In the genomic region with DNA sequence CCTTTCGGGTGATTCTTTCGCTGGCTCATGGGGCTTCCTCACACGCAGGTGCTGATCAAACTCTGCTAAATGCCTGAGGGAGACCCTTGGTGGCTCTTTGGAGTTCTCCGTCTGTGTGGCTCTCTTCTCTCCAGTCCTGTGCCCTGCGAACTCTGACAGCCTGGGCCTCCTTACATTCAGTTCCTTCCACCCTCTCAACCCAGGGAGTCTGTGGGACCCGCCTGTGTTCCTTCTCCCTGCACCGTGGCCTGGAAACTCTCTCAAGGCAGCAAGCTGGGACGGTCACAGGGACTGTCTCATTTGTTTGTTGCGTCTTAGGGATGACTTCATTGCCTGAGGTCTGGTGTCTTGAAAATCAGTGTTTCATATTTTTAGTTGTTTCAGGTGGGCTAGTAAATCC, we compare ENCODE assay signal across 28 cellular contexts. TPM values are rescaled to one million over a fixed set of nuclear protein-coding genes. Genes with fewer than 3 reads are reported as not detected.
"Had no signal": no experiment of that assay in that cellular context is flagged by ENCODE, and none has a peak within 500 bp of the region (broad histone marks: within the 10 kb centered on the region; RNA-seq: fewer than 3 reads in every experiment).

No MANE protein-coding gene starts in this region.

- H3K9me3 Mint-ChIP-seq: memory B cell; stimulated activated naive CD8-positive, alpha-beta T cell treated with anti-CD3 and anti-CD28 coated beads, Interleukin-15, amount 100 ng/mL, for 72 hours had no signal

- ATAC-seq: esophagus mucosa; gastrocnemius medialis; left lobe of liver; naive thymus-derived CD8-positive, alpha-beta T cell; sciatic nerve; stimulated activated naive CD8-positive, alpha-beta T cell treated with anti-CD3 and anti-CD28 coated beads, Interleukin-15, amount 100 ng/mL, for 72 hours had no signal

- H3K27me3 ChIP-seq: dorsolateral prefrontal cortex, gastrocnemius medialis, ovary, thyroid gland had no signal

- H3K36me3 ChIP-seq: gastrocnemius medialis, ovary, thyroid gland had no signal

- DNase-seq: cerebellar nuclear complex; dorsolateral prefrontal cortex; effector CD4-positive, alpha-beta T cell; foreskin fibroblast; gastrocnemius medialis; head of caudate nucleus; kidney; naive thymus-derived CD8-positive, alpha-beta T cell; nephron progenitor cell; nucleus accumbens; ovary; posterior cingulate gyrus; retina; stimulated activated CD4-positive, alpha-beta T cell treated with anti-CD3 and anti-CD28 coated beads, Interleukin-12 subunit alpha, Interleukin-12 subunit beta, amount 100 ng/mL, for 4 hours; stimulated activated CD4-positive, alpha-beta T cell treated with anti-CD3 and anti-CD28 coated beads, Interleukin-1b, Interleukin-23, amount 100 ng/mL, for 48 hours; stimulated activated CD4-positive, alpha-beta T cell treated with anti-CD3 and anti-CD28 coated beads, Interleukin-4, amount 100 ng/mL, for 1 hour; stimulated activated CD8-positive, alpha-beta memory T cell treated with anti-CD3 and anti-CD28 coated beads, Interleukin-4, amount 100 ng/mL, for 48 hours; stimulated activated naive CD4-positive, alpha-beta T cell; stimulated activated naive CD8-positive, alpha-beta T cell treated with anti-CD3 and anti-CD28 coated beads, Interleukin-15, amount 100 ng/mL, for 72 hours; thyroid gland; trophoblast cell had no signal

- H3K9me3 ChIP-seq: gastrocnemius medialis, ovary, thyroid gland had no signal

- H3K4me1 Mint-ChIP-seq: memory B cell; naive thymus-derived CD8-positive, alpha-beta T cell; nephron progenitor cell; stimulated activated naive CD8-positive, alpha-beta T cell treated with anti-CD3 and anti-CD28 coated beads, Interleukin-15, amount 100 ng/mL, for 72 hours had no signal

- H3K27ac Mint-ChIP-seq: memory B cell; naive thymus-derived CD8-positive, alpha-beta T cell; nephron progenitor cell had no signal

- H3K36me3 Mint-ChIP-seq: memory B cell had no signal

- H3K27ac ChIP-seq: epithelial cell of prostate, gastrocnemius medialis, ovary had no signal

- H3K4me3 Mint-ChIP-seq: memory B cell; naive thymus-derived CD8-positive, alpha-beta T cell; nephron progenitor cell; stimulated activated naive CD8-positive, alpha-beta T cell treated with anti-CD3 and anti-CD28 coated beads, Interleukin-15, amount 100 ng/mL, for 72 hours had no signal

- H3K4me3 ChIP-seq: dorsolateral prefrontal cortex, gastrocnemius medialis, lung, ovary, smooth muscle cell, thyroid gland had no signal

RNA-seq across cellular contexts. Expression of gene CORO2B, which starts 37.0 kb away (rescaled TPM):
- polyA plus RNA-seq: naive thymus-derived CD8-positive, alpha-beta T cell had no signal
